In genomic region chr9:111280795-111281194, GRCh38 we compare ENCODE assay signal across 13 cellular contexts. TPM values are rescaled to one million over a fixed set of nuclear protein-coding genes. Genes with fewer than 3 reads are reported as not detected.
"Had no signal": no experiment of that assay in that cellular context is flagged by ENCODE, and none has a peak within 500 bp of the region (broad histone marks: within the 10 kb centered on the region; RNA-seq: fewer than 3 reads in every experiment).

No MANE protein-coding gene starts in this region.

RNA-seq across cellular contexts. Expression of gene OR2K2, which starts 49.2 kb away (rescaled TPM):
- total RNA-seq: stomach, subcutaneous adipose tissue, suprapubic skin, temporal lobe, thoracic aorta, thyroid gland, transverse colon, upper lobe of left lung, upper lobe of right lung, ureter, urinary bladder, uterus had no signal
- polyA plus RNA-seq: stomach, thymus, urinary bladder had no signal
